ENCODE assay signal across 18 cellular contexts in genomic region chr5:90093931-90094485, GRCh38.
DNase-seq lines count a peak whose midpoint lies in the region; TF ChIP-seq lines count a peak whose summit lies in the region.
"Had no signal": no experiment of that assay in that cellular context is flagged by ENCODE, and none has a peak within 500 bp of the region (broad histone marks: within the 10 kb centered on the region; RNA-seq: fewer than 3 reads in every experiment).

No MANE protein-coding gene starts in this region.

- H3K36me3 Mint-ChIP-seq in MCF 10A (ENCODE audit: insufficient read depth, unreplicated experiment) (peaks cover 6% of the 10 kb centered on the region), HFFc6 (ENCODE audit: low read depth) (no peaks in the 10 kb centered on the region)
- H3K36me3 Mint-ChIP-seq: CD14-positive monocyte had no signal

- H3F3A ChIP-seq in smooth muscle cell (ENCODE audit: low read depth), result no peaks in the 10 kb centered on the region

- H3K27me3 ChIP-seq in breast epithelium (no peaks in the 10 kb centered on the region), hepatocyte (no peaks in the 10 kb centered on the region), smooth muscle cell (ENCODE audit: low read depth) (no peaks in the 10 kb centered on the region)

- H3K4me2 ChIP-seq in hepatocyte (no peak overlapping the region), smooth muscle cell (no peak overlapping the region)

- BruUV-seq in MCF 10A (replicated peaks; lab: Mats Ljungman, UMichigan), result no TSS peak

- DNase-seq in MCF 10A (ENCODE audit: unreplicated experiment), result peak; percentile 57
- no peak for DNase-seq in breast epithelium (ENCODE audit: low spot score in 2 of 2)
- peak; percentile 71 for DNase-seq in choroid plexus epithelial cell (ENCODE audit: low read depth)
- no peak for DNase-seq in hepatocyte (ENCODE audit: low spot score)
- no peak for DNase-seq in smooth muscle cell (lab: John Stamatoyannopoulos, UW; ENCODE audit: unreplicated experiment)
- no peak for DNase-seq in RKO (ENCODE audit: low spot score)
- no peak for DNase-seq in NCI-H1417 treated with DMSO at 0.1 percent for 48 hours (lab: John Stamatoyannopoulos, UW)
- no peak for DNase-seq in HFFc6
- DNase-seq: Caco-2; DMS53; H9; Karpas-422; NCI-H1436; NCI-H2029 treated with DMSO at 0.1 percent for 48 hours; NCI-H2227 treated with DMSO at 0.1 percent for 48 hours; NCI-H69; NK-92 treated with Interleukin-12 subunit alpha and Interleukin-12 subunit beta, amount 100 ng/mL, for 24 hours had no signal

- no peaks in the 10 kb centered on the region for H3K79me2 ChIP-seq in hepatocyte
- no peaks in the 10 kb centered on the region for H3K79me2 ChIP-seq in smooth muscle cell (ENCODE audit: low read depth)

- POLR2A ChIA-PET in MCF 10A (lab: Yijun Ruan, JAX), result interaction anchor here (0.6 to 1.3 kb wide), 3 partner anchors 43 to 165 kb away, joined by 3 read pairs; no protein-coding TSS in a partner anchor

- no peak for TF ChIP-seq CTCF in MCF 10A (IDR thresholded peaks at IDR 0.05; ENCODE audit: unreplicated experiment)
- no peak for TF ChIP-seq CTCF in breast epithelium (IDR thresholded peaks at IDR 0.05)
- TF ChIP-seq CTCF in choroid plexus epithelial cell (conservative IDR thresholded peaks at IDR 0.05; ENCODE audit: low read depth, low read length), result no peak
- TF ChIP-seq CTCF in hepatocyte (IDR thresholded peaks at IDR 0.05; ENCODE audit: poor library complexity), result no peak
- no peak for TF ChIP-seq CTCF in smooth muscle cell (IDR thresholded peaks at IDR 0.05; ENCODE audit: borderline replicate concordance, insufficient read depth, poor library complexity, severe bottlenecking)
- TF ChIP-seq CTCF in HFFc6 (IDR thresholded peaks at IDR 0.05), result no peak

- H3K4me3 ChIP-seq in breast epithelium (no peak overlapping the region), choroid plexus epithelial cell (ENCODE audit: low read depth, low read length) (no peak overlapping the region), hepatocyte (no peak overlapping the region), smooth muscle cell (no peak overlapping the region)

- WGBS in hepatocyte (ENCODE audit: low lambda C conversion rate, missing lambda C conversion rate), result 51% methylated on average over 2 of the region's 2 CpGs
- 42% methylated on average over 2 of the region's 2 CpGs for WGBS in smooth muscle cell (ENCODE audit: low lambda C conversion rate)

- H3K27me3 Mint-ChIP-seq in MCF 10A (ENCODE audit: insufficient read depth, unreplicated experiment) (no peaks in the 10 kb centered on the region), HFFc6 (ENCODE audit: insufficient read depth) (no peaks in the 10 kb centered on the region)

- H2AFZ ChIP-seq in hepatocyte, result no peak overlapping the region
- peak overlapping the region; percentile 2 for H2AFZ ChIP-seq in smooth muscle cell (ENCODE audit: low read depth)

- intact Hi-C loops in MCF 10A (cut with micrococcal nuclease), result no loop called here
- intact Hi-C loops in breast epithelium (cut with DNase I; ENCODE audit: low total_unique reads), result no loop called here

- H4K20me1 ChIP-seq in hepatocyte (ENCODE audit: insufficient read depth, poor library complexity, severe bottlenecking) (no peaks in the 10 kb centered on the region), smooth muscle cell (ENCODE audit: low read depth) (no peaks in the 10 kb centered on the region)

- no peaks in the 10 kb centered on the region for H3K9me3 Mint-ChIP-seq in MCF 10A (ENCODE audit: unreplicated experiment)
- peaks cover 11% of the 10 kb centered on the region for H3K9me3 Mint-ChIP-seq in HFFc6

- H3K36me3 ChIP-seq in breast epithelium (no peaks in the 10 kb centered on the region), hepatocyte (replicated peaks; ENCODE audit: insufficient read depth, low read depth) (no peaks in the 10 kb centered on the region), smooth muscle cell (ENCODE audit: low read depth) (no peaks in the 10 kb centered on the region)

- no peak for TF ChIP-seq POLR2A in breast epithelium (IDR thresholded peaks at IDR 0.05)

- CTCF ChIA-PET in MCF 10A (lab: Yijun Ruan, JAX), result interaction anchor here (0.6 kb wide), 1 partner anchor 67 kb away, joined by 3 read pairs; no protein-coding TSS in a partner anchor

- H3K9me2 ChIP-seq in hepatocyte (replicated peaks; ENCODE audit: insufficient read depth), result no peaks in the 10 kb centered on the region

- no peak overlapping the region for H3K9ac ChIP-seq in smooth muscle cell (ENCODE audit: low read depth)

- H3K27ac Mint-ChIP-seq in MCF 10A (ENCODE audit: low read depth, unreplicated experiment), result peak overlapping the region; percentile 75
- H3K27ac Mint-ChIP-seq in HFFc6, result no peak overlapping the region
- H3K27ac Mint-ChIP-seq: H9 had no signal

- H3K4me1 Mint-ChIP-seq in MCF 10A (ENCODE audit: insufficient read depth, unreplicated experiment) (peaks cover 35% of the 10 kb centered on the region), HFFc6 (ENCODE audit: low read depth) (no peaks in the 10 kb centered on the region; the same call in 1 of the 2 replicates)
- H3K4me1 Mint-ChIP-seq: CD14-positive monocyte, H9 had no signal

- H3K4me1 ChIP-seq in breast epithelium (no peaks in the 10 kb centered on the region), hepatocyte (ENCODE audit: insufficient read depth) (peaks cover 10% of the 10 kb centered on the region), smooth muscle cell (ENCODE audit: low read depth) (peaks cover 17% of the 10 kb centered on the region)

- H3K9me3 ChIP-seq in breast epithelium (no peaks in the 10 kb centered on the region), hepatocyte (ENCODE audit: low read depth) (no peaks in the 10 kb centered on the region), smooth muscle cell (replicated peaks; ENCODE audit: low read depth) (no peaks in the 10 kb centered on the region)

- no peak overlapping the region for H3K4me3 Mint-ChIP-seq in MCF 10A (ENCODE audit: unreplicated experiment)
- no peak overlapping the region for H3K4me3 Mint-ChIP-seq in HFFc6
- H3K4me3 Mint-ChIP-seq: CD14-positive monocyte, H9 had no signal

- H3K27ac ChIP-seq in breast epithelium (no peak overlapping the region), hepatocyte (peak overlapping the region; percentile 50), smooth muscle cell (ENCODE audit: low read depth) (peak overlapping the region; percentile 89)

Comparison
In these comparisons a context has a peak if more than half of its experiments do, and no peak if none do; other contexts are left out.
1. DNase-seq: peak in MCF 10A (single experiment) and choroid plexus epithelial cell (single experiment); none in breast epithelium (0 of 2), hepatocyte (single experiment), smooth muscle cell (single experiment), RKO (single experiment), NCI-H1417 treated with DMSO at 0.1 percent for 48 hours (single experiment) and HFFc6 (single experiment).
2. H3K27ac ChIP-seq: peak in hepatocyte (single experiment) and smooth muscle cell (single experiment); none in breast epithelium (0 of 2).